Comparison of ENCODE assay signal across 11 cellular contexts in genomic region chr3:76369170-76369569, GRCh38.
DNase-seq lines count a peak whose midpoint lies in the region; ATAC-seq and TF ChIP-seq lines count a peak whose summit lies in the region.
"Had no signal": no experiment of that assay in that cellular context is flagged by ENCODE, and none has a peak within 500 bp of the region (broad histone marks: within the 10 kb centered on the region; RNA-seq: fewer than 3 reads in every experiment).

No MANE protein-coding gene starts in this region.

- no peak overlapping the region for H3K23ac ChIP-seq in mesenchymal stem cell (ENCODE audit: low read length in 2 of 2)

- H3K79me1 ChIP-seq in mesenchymal stem cell (replicated peaks; ENCODE audit: low read length, poor library complexity, severe bottlenecking) = no peaks in the 10 kb centered on the region

- H3K79me2 ChIP-seq in Karpas-422 (ENCODE audit: low read length) = no peaks in the 10 kb centered on the region

- no peak overlapping the region for H2AK5ac ChIP-seq in mesenchymal stem cell (ENCODE audit: low read length, severe bottlenecking)

- no peak overlapping the region for H2BK120ac ChIP-seq in mesenchymal stem cell (ENCODE audit: low read depth, low read length)

- H2AFZ ChIP-seq in Karpas-422 (ENCODE audit: low read length) (no peak overlapping the region), mesenchymal stem cell (ENCODE audit: low read depth, low read length) (no peak overlapping the region)

- DNase-seq in GM04504 (ENCODE audit: low read depth) = peak; percentile 17
- DNase-seq in Karpas-422 = peak; percentile 56
- no peak for DNase-seq in astrocyte of the cerebellum (ENCODE audit: low read depth)
- DNase-seq in mesenchymal stem cell = peak; percentile 66
- DNase-seq in esophagus squamous epithelium (lab: John Stamatoyannopoulos, UW) = no peak
- DNase-seq in spleen = no peak
- DNase-seq: activated naive CD8-positive, alpha-beta T cell treated with anti-CD3 and anti-CD28 coated beads for 36 hours; HFFc6; T-helper 9 cell had no signal

- H2BK15ac ChIP-seq in mesenchymal stem cell (ENCODE audit: low read depth, poor library complexity, severe bottlenecking) = no peak overlapping the region

- in situ Hi-C loops in astrocyte of the cerebellum (cut with HindIII; ENCODE audit: low sequenced_read_pairs) = no loop called here

- H3K4me3 ChIP-seq in Karpas-422 (ENCODE audit: low read length) (no peak overlapping the region), astrocyte of the cerebellum (ENCODE audit: low read depth, low read length) (no peak overlapping the region), mesenchymal stem cell (ENCODE audit: insufficient read depth in 1 of 2, low read depth in 1 of 2, low read length in 2 of 2) (no peak overlapping the region), esophagus squamous epithelium (no peak overlapping the region), spleen (no peak overlapping the region)

- no peaks in the 10 kb centered on the region for H4K20me1 ChIP-seq in Karpas-422 (ENCODE audit: insufficient read depth, low read depth, low read length)

- no peaks in the 10 kb centered on the region for H3K4me1 ChIP-seq in Karpas-422 (ENCODE audit: low read length)
- H3K4me1 ChIP-seq in mesenchymal stem cell (ENCODE audit: control insufficient read depth, insufficient read depth, low read depth, low read length) = no peaks in the 10 kb centered on the region
- H3K4me1 ChIP-seq in esophagus squamous epithelium = no peaks in the 10 kb centered on the region
- no peaks in the 10 kb centered on the region for H3K4me1 ChIP-seq in spleen

- WGBS in mesenchymal stem cell = 81% methylated on average over 5 of the region's 5 CpGs
- 58 to 64% methylated on average over 5 of the region's 5 CpGs for WGBS in esophagus squamous epithelium, 2 donors
- 67 to 79% (median 72%) methylated on average over 5 of the region's 5 CpGs for WGBS in spleen, 5 donors

- H2BK12ac ChIP-seq in mesenchymal stem cell (ENCODE audit: low read length in 2 of 2) = no peak overlapping the region

- H3K36me3 ChIP-seq in Karpas-422 (ENCODE audit: insufficient read depth, low read length) (no peaks in the 10 kb centered on the region), mesenchymal stem cell (ENCODE audit: control insufficient read depth in 1 of 2, insufficient read depth in 2 of 2, low read depth in 1 of 2, low read length in 2 of 2) (no peaks in the 10 kb centered on the region), esophagus squamous epithelium (no peaks in the 10 kb centered on the region), spleen (no peaks in the 10 kb centered on the region)

- no peak overlapping the region for H4K91ac ChIP-seq in mesenchymal stem cell (ENCODE audit: low read length)

- TF ChIP-seq POLR2A in esophagus squamous epithelium (IDR thresholded peaks at IDR 0.05) (no peak), spleen (IDR thresholded peaks at IDR 0.05) (no peak)

- H3K27me3 ChIP-seq in Karpas-422 (ENCODE audit: low read length) (no peaks in the 10 kb centered on the region), mesenchymal stem cell (ENCODE audit: control insufficient read depth in 1 of 2, insufficient read depth in 1 of 2, low read length in 2 of 2) (no peaks in the 10 kb centered on the region), esophagus squamous epithelium (no peaks in the 10 kb centered on the region), spleen (replicated peaks in 1 of 7) (no peaks in the 10 kb centered on the region)

- H3K9ac ChIP-seq in Karpas-422 (ENCODE audit: low read length) = no peak overlapping the region
- H3K9ac ChIP-seq in mesenchymal stem cell (ENCODE audit: low read length) = no peak overlapping the region

- intact Hi-C loops in esophagus squamous epithelium (cut with DNase I) = no loop called here
- intact Hi-C loops in spleen (cut with DNase I; ENCODE audit: low total_unique reads) = no loop called here

- no peak overlapping the region for H3K14ac ChIP-seq in mesenchymal stem cell (ENCODE audit: low read length in 2 of 2)

- TF ChIP-seq CTCF in astrocyte of the cerebellum (IDR thresholded peaks at IDR 0.05; ENCODE audit: low read depth, low read length, missing control alignments) = peak; percentile 32
- TF ChIP-seq CTCF in esophagus squamous epithelium (IDR thresholded peaks at IDR 0.05) = no peak
- TF ChIP-seq CTCF in spleen (IDR thresholded peaks at IDR 0.05 in 8 of 11, conservative IDR thresholded peaks at IDR 0.05 in 3 of 11) = no peak

- H3K4ac ChIP-seq in mesenchymal stem cell (ENCODE audit: low read depth in 1 of 2, low read length in 2 of 2) = no peak overlapping the region

- no peak overlapping the region for H2BK5ac ChIP-seq in mesenchymal stem cell (ENCODE audit: low read depth, low read length, poor library complexity, severe bottlenecking)

- no peaks in the 10 kb centered on the region for H3K9me2 ChIP-seq in Karpas-422 (replicated peaks; ENCODE audit: insufficient read depth, low read length)

- H3K9me3 ChIP-seq in Karpas-422 (ENCODE audit: low read length) (no peaks in the 10 kb centered on the region), mesenchymal stem cell (ENCODE audit: control insufficient read depth, low read length) (no peaks in the 10 kb centered on the region), esophagus squamous epithelium (no peaks in the 10 kb centered on the region), spleen (no peaks in the 10 kb centered on the region)

- H3K4me2 ChIP-seq in Karpas-422 (ENCODE audit: low read depth, low read length, poor library complexity, severe bottlenecking) (no peak overlapping the region), mesenchymal stem cell (ENCODE audit: low read length, poor library complexity, severe bottlenecking) (no peak overlapping the region)

- no peak overlapping the region for H3K27ac ChIP-seq in Karpas-422 (ENCODE audit: low read length)
- no peak overlapping the region for H3K27ac ChIP-seq in mesenchymal stem cell (ENCODE audit: low read length, poor library complexity, severe bottlenecking)
- H3K27ac ChIP-seq in esophagus squamous epithelium = no peak overlapping the region
- H3K27ac ChIP-seq in spleen = no peak overlapping the region

- no peak overlapping the region for H4K8ac ChIP-seq in mesenchymal stem cell (ENCODE audit: low read length)

- H3K18ac ChIP-seq in mesenchymal stem cell (ENCODE audit: low read depth in 1 of 2, low read length in 2 of 2) = no peak overlapping the region

- ATAC-seq in HG02970 (IDR thresholded peaks at IDR 0.05; ENCODE audit: low FRiP score, unreplicated experiment) (no peak), HG02938 (IDR thresholded peaks at IDR 0.05; ENCODE audit: unreplicated experiment) (no peak)

Comparison
In these comparisons a context has a peak if more than half of its experiments do, and no peak if none do; other contexts are left out.
1. DNase-seq: peak in GM04504 (single experiment), Karpas-422 (single experiment) and mesenchymal stem cell (single experiment); none in astrocyte of the cerebellum (single experiment), esophagus squamous epithelium (single experiment) and spleen (single experiment).